In genomic region chr7:114472896-114473512, GRCh38 we compare ENCODE assay signal across 8 cellular contexts. TPM values are rescaled to one million over a fixed set of nuclear protein-coding genes. Genes with fewer than 3 reads are reported as not detected.
"Had no signal": no experiment of that assay in that cellular context is flagged by ENCODE, and none has a peak within 500 bp of the region (broad histone marks: within the 10 kb centered on the region; RNA-seq: fewer than 3 reads in every experiment).

No MANE protein-coding gene starts in this region.

- H3K4me3 Mint-ChIP-seq: GM23338, H9 had no signal

- H3K9me3 Mint-ChIP-seq: GM23338, H9 had no signal

- H3K27ac Mint-ChIP-seq: GM23338, H9 had no signal

- ATAC-seq: GM23338, K562 had no signal

- H3K4me3 ChIP-seq: GM23338, K562 had no signal

- FAIRE-seq: H1, H54, HTR-8/SVneo, K562 had no signal

- DNase-seq: H9, HCEC 1CT, IMR-90 had no signal

RNA-seq across cellular contexts. Expression of gene FOXP2, which starts 58.4 kb away (rescaled TPM):
- total RNA-seq: H9, K562 had no signal
- polyA plus RNA-seq: K562 had no signal
